Comparison of ENCODE assay signal across 30 cellular contexts in the genomic region with DNA sequence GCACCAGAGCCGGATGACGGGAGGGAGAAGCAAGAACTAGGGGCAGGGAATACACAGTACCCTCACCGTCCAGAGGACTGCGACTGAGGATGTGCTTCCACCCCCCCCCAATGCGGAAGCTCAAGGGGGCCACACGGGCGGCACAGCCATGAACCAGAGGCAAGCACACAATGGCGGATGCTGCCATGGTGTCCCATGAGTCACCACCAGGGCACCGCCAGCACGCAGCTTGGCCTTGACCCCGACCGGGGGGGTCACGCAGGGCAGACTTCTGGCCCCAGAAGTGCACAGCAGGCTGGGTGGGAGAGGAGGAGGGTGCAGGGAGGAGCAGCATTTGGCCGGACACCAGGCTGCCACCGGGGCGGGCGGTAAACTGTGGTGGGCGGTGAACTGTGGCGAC.
"Had no signal": no experiment of that assay in that cellular context is flagged by ENCODE, and none has a peak within 500 bp of the region (broad histone marks: within the 10 kb centered on the region; RNA-seq: fewer than 3 reads in every experiment).

No MANE protein-coding gene starts in this region.

- ATAC-seq: activated CD8-positive, alpha-beta T cell treated with anti-CD3 and anti-CD28 coated beads for 36 hours; activated naive CD4-positive, alpha-beta T cell treated with anti-CD3 and anti-CD28 coated beads, Interleukin-2, amount 50 U/mL, for 72 hours; activated T-cell treated with anti-CD3 and anti-CD28 coated beads, Interleukin-2, amount 50 U/mL, for 4 hours; activated T-cell treated with anti-CD3 and anti-CD28 coated beads, Interleukin-2, amount 50 U/mL, for 72 hours; activated T-helper 17 cell treated with anti-CD3 and anti-CD28 coated beads, Interleukin-2, amount 50 U/mL, for 72 hours had no signal

- H3K9me3 ChIP-seq: adrenal gland, ascending aorta had no signal

- H3K36me3 ChIP-seq: adrenal gland, ascending aorta, cardiac muscle cell had no signal

- H3K27ac ChIP-seq: adrenal gland, ascending aorta, cardiac muscle cell, VCaP had no signal

- H3K4me3 ChIP-seq: adrenal gland, ascending aorta, cardiac muscle cell had no signal

- H3K27me3 ChIP-seq: adrenal gland, ascending aorta, cardiac muscle cell had no signal

- DNase-seq: activated B cell treated with CpG ODN at 0.5 μM for 24 hours; activated CD4-positive, alpha-beta memory T cell treated with anti-CD3 and anti-CD28 coated beads for 36 hours; activated CD4-positive, alpha-beta T cell treated with anti-CD3 and anti-CD28 coated beads for 4 hours; activated CD4-positive, alpha-beta T cell treated with anti-CD3 and anti-CD28 coated beads, Interleukin-2, amount 10 ng/mL, durations not matched to agents 24 days and 14 days; activated CD4-positive, alpha-beta T cell treated with anti-CD3 and anti-CD28 coated beads, Interleukin-2, amount 50 U/mL, for 1 hour; activated CD4-positive, alpha-beta T cell treated with anti-CD3 and anti-CD28 coated beads, Interleukin-2, amount 50 U/mL, for 4 hours; activated CD4-positive, CD25-positive, alpha-beta regulatory T cell treated with anti-CD3 and anti-CD28 coated beads, Interleukin-2, amount 50 U/mL, for 72 hours; activated CD8-positive, alpha-beta memory T cell treated with anti-CD3 and anti-CD28 coated beads, Interleukin-2, amount 50 U/mL, for 4 hours; activated CD8-positive, alpha-beta T cell treated with anti-CD3 and anti-CD28 coated beads for 36 hours; activated effector memory CD4-positive, alpha-beta T cell treated with anti-CD3 and anti-CD28 coated beads, Interleukin-2, amount 50 U/mL, for 16 hours; activated naive CD4-positive, alpha-beta T cell; activated naive CD4-positive, alpha-beta T cell treated with anti-CD3 and anti-CD28 coated beads for 36 hours; activated naive CD4-positive, alpha-beta T cell treated with anti-CD3 and anti-CD28 coated beads, Interleukin-2, amount 50 U/mL, for 16 hours; activated naive CD8-positive, alpha-beta T cell treated with anti-CD3 and anti-CD28 coated beads for 36 hours; activated T-cell treated with anti-CD3 and anti-CD28 coated beads for 4 hours; activated T-cell treated with anti-CD3 and anti-CD28 coated beads, Interleukin-2, amount 50 U/mL, for 1 hour; activated T-cell treated with anti-CD3 and anti-CD28 coated beads, Interleukin-2, amount 50 U/mL, for 4 hours; activated T-cell treated with anti-CD3 and anti-CD28 coated beads, Interleukin-2, amount 50 U/mL, for 72 hours; adrenal gland; amniotic stem cell; caudate nucleus; cerebellar nuclear complex; T-helper 1 cell; T-helper 2 cell; T-helper 9 cell had no signal

- H3K4me1 ChIP-seq: adrenal gland, ascending aorta had no signal
